ENCODE assay signal across 1 cellular context in genomic region chr19:18292810-18293641, GRCh38.
A peak's percentile ranks its signal among the peaks of the same experiment; 100 is the strongest.
TF ChIP-seq lines count a peak whose summit lies in the region.

No MANE protein-coding gene starts in this region.

TF ChIP-seq in GM12878, 131 proteins besides CTCF, POLR2A, EP300 and RAD21:
- TF ChIP-seq E4F1 (IDR thresholded peaks at IDR 0.05; ENCODE audit: borderline replicate concordance, partially characterized antibody) = peak; percentile 24
- 0 out of 2 replicates have a peak, but pooled peaks have one; percentile 29 for TF ChIP-seq CBFB (IDR thresholded peaks at IDR 0.05; ENCODE audit: low read depth)
- TF ChIP-seq BCL11A (IDR thresholded peaks at IDR 0.05; ENCODE audit: low read depth, low read length) = 0 out of 2 replicates have a peak, but pooled peaks have one; percentile 13
- TF ChIP-seq CREB1 (IDR thresholded peaks at IDR 0.05; ENCODE audit: low read depth) = 0 out of 2 replicates have a peak, but pooled peaks have one; percentile 7
- TF ChIP-seq ZNF217 (IDR thresholded peaks at IDR 0.05) = peak; percentile 61; the same call in 1 of the 2 replicates
- TF ChIP-seq IKZF1 (conservative IDR thresholded peaks at IDR 0.05) = peak; percentile 46
- 0 out of 2 replicates have a peak, but pooled peaks have one; percentile 15 for TF ChIP-seq RCOR1 (conservative IDR thresholded peaks at IDR 0.05; ENCODE audit: low read depth, low read length)
- TF ChIP-seq PML (IDR thresholded peaks at IDR 0.05; ENCODE audit: low read length) = no peak
- 0 out of 2 replicates have a peak, but pooled peaks have one; percentile 37 for TF ChIP-seq MTA2 (IDR thresholded peaks at IDR 0.05; ENCODE audit: low read depth)
- TF ChIP-seq SMAD5 (IDR thresholded peaks at IDR 0.05; ENCODE audit: low read depth) = no peak
- TF ChIP-seq RELB (IDR thresholded peaks at IDR 0.05; ENCODE audit: low read depth) = 0 out of 2 replicates have a peak, but pooled peaks have one; percentile 13
- peak; percentile 40 for TF ChIP-seq SMARCA5 (IDR thresholded peaks at IDR 0.05)
- TF ChIP-seq BRCA1 (IDR thresholded peaks at IDR 0.05; ENCODE audit: low read depth, low read length) = no peak
- peak; percentile 32 for TF ChIP-seq NBN (IDR thresholded peaks at IDR 0.05)
